Comparison of ENCODE assay signal across 1 cellular context in the genomic region with DNA sequence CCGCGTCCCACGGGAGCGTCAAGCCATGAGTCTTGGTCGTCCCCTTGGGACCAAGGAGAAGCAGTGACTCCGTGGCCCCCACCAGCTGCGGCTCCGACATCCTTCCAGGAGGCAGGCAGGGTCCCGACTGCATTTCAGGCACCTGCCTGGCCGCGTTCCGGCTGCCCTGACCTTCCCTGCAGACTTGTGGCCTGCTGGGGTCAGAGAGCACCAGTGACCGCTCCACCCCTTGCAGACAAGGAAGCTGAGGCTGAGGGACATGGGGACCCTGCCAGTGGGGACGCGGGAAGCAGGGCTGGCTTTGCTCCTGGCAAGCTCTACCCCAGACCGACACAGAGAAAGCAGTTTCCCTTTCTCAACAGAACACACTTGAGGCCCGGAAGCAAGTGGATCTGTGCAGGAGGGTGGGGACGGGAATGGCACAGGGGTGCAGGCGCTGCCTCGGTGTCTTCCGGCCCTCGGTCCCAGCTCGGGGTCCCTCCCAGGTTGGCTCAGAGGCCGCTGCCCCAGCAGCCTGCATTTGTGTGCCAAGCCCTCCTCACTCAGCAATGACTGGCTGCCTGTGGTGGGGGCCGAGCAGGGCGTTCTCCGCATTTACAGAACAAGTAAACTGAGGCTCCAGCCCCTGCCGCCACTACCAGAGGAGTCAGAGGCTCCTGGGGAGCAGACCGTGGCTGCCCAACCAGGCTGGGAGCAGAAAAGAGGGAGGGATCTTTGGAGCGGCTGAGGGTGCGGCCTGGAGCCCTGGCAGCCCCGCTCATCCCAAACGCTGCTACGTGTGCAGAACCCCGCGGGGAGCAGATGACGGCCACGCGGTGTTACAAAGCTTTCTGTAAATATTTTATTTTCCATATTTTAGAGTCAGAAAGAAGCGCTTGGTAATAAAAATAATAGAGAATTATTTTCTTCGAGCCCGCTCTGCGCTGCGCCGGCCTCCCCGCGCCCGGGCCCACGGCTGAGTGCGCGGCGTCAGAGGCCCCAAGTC.
TF ChIP-seq lines count a peak whose summit lies in the region.

No MANE protein-coding gene starts in this region.

TF ChIP-seq in IMR-90, 13 proteins besides CTCF, POLR2A, EP300 and RAD21:
- TF ChIP-seq MXI1 (IDR thresholded peaks at IDR 0.05; ENCODE audit: borderline replicate concordance, low read depth, low read length), result no peak
- no peak for TF ChIP-seq SMC3 (IDR thresholded peaks at IDR 0.05; ENCODE audit: low read depth, low read length)
- TF ChIP-seq MAZ (IDR thresholded peaks at IDR 0.05; ENCODE audit: borderline replicate concordance, low read depth, low read length), result no peak
- no peak for TF ChIP-seq NFE2L2 (IDR thresholded peaks at IDR 0.05; ENCODE audit: low read depth, low read length)
- no peak for TF ChIP-seq RFX5 (IDR thresholded peaks at IDR 0.05; ENCODE audit: low read depth, low read length)
- TF ChIP-seq, protein P1, sequence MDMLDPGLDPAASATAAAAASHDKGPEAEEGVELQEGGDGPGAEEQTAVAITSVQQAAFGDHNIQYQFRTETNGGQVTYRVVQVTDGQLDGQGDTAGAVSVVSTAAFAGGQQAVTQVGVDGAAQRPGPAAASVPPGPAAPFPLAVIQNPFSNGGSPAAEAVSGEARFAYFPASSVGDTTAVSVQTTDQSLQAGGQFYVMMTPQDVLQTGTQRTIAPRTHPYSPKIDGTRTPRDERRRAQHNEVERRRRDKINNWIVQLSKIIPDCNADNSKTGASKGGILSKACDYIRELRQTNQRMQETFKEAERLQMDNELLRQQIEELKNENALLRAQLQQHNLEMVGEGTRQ (IDR thresholded peaks at IDR 0.05; ENCODE audit: low read depth, low read length), result no peak
- TF ChIP-seq RCOR1 (IDR thresholded peaks at IDR 0.05; ENCODE audit: insufficient replicate concordance, low read length), result no peak
- TF ChIP-seq, protein P2, sequence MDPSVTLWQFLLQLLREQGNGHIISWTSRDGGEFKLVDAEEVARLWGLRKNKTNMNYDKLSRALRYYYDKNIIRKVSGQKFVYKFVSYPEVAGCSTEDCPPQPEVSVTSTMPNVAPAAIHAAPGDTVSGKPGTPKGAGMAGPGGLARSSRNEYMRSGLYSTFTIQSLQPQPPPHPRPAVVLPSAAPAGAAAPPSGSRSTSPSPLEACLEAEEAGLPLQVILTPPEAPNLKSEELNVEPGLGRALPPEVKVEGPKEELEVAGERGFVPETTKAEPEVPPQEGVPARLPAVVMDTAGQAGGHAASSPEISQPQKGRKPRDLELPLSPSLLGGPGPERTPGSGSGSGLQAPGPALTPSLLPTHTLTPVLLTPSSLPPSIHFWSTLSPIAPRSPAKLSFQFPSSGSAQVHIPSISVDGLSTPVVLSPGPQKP (IDR thresholded peaks at IDR 0.05; ENCODE audit: borderline replicate concordance, low read depth, low read length), result no peak
- TF ChIP-seq CEBPB (IDR thresholded peaks at IDR 0.05; ENCODE audit: low read depth, low read length), result no peak
- no peak for TF ChIP-seq BHLHE40 (IDR thresholded peaks at IDR 0.05; ENCODE audit: low read depth, low read length)
- no peak for TF ChIP-seq FOS (IDR thresholded peaks at IDR 0.05; ENCODE audit: low read depth, low read length)
- TF ChIP-seq CHD1 (IDR thresholded peaks at IDR 0.05; ENCODE audit: low read depth, low read length), result no peak
- TF ChIP-seq MAFK (IDR thresholded peaks at IDR 0.05; ENCODE audit: low read depth, low read length), result no peak
